8 cellular contexts compared by ENCODE assay signal in the genomic region with DNA sequence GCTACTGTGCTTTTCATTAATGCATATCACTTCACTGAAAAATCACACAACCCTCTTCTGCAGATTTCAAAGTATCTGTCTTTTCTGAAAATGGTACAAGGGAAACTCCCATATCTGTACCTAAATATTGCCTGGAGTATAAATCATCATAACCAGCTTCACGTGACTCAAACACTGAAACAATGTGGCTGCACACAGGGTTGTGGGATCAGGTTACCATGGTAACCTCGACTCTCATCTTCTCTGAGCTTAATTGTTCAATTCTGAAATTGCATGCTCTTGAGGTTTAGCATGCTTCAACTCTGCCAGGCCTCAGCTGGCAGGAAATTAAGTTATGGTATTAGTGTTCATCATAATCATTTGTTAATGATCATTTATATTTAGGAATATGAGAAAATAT.
DNase-seq lines count a peak whose midpoint lies in the region; ATAC-seq lines count a peak whose summit lies in the region.
"Had no signal": no experiment of that assay in that cellular context is flagged by ENCODE, and none has a peak within 500 bp of the region (broad histone marks: within the 10 kb centered on the region; RNA-seq: fewer than 3 reads in every experiment).

No MANE protein-coding gene starts in this region.

- peak; percentile 53 for DNase-seq in SK-N-DZ (ENCODE audit: low spot score)
- peak; percentile 12 for DNase-seq in myocyte (ENCODE audit: low read depth)
- DNase-seq in DMS153 (lab: John Stamatoyannopoulos, UW) = no peak
- no peak for DNase-seq in NCI-H446 (lab: John Stamatoyannopoulos, UW)
- DNase-seq: IMR-90 had no signal

- ATAC-seq in GM18867 (IDR thresholded peaks at IDR 0.05; ENCODE audit: unreplicated experiment) (peak; percentile 47), HG02870 (IDR thresholded peaks at IDR 0.05; ENCODE audit: unreplicated experiment) (peak; percentile 79), GM21447 (IDR thresholded peaks at IDR 0.05; ENCODE audit: unreplicated experiment) (no peak)

Comparison
In these comparisons a context has a peak if more than half of its experiments do, and no peak if none do; other contexts are left out.
1. DNase-seq: peak in SK-N-DZ (single experiment) and myocyte (single experiment); none in DMS153 (single experiment) and NCI-H446 (0 of 2).